ENCODE assay signal across 1 cellular context in genomic region chr11:64234840-64235379, GRCh38.
A peak's percentile ranks its signal among the peaks of the same experiment; 100 is the strongest.
TF ChIP-seq lines count a peak whose summit lies in the region.

No MANE protein-coding gene starts in this region.

TF ChIP-seq in GM12878, 131 proteins besides CTCF, POLR2A, EP300 and RAD21:
- TF ChIP-seq ATF7 (IDR thresholded peaks at IDR 0.05; ENCODE audit: low read depth) (no peak), HSF1 (IDR thresholded peaks at IDR 0.05; ENCODE audit: low read depth, low read length) (no peak), EED (IDR thresholded peaks at IDR 0.05; ENCODE audit: low read depth) (no peak), YY1 (IDR thresholded peaks at IDR 0.05; ENCODE audit: low read depth, low read length) (no peak), DPF2 (IDR thresholded peaks at IDR 0.05) (peak; percentile 48), RB1 (IDR thresholded peaks at IDR 0.05; ENCODE audit: borderline replicate concordance) (0 out of 2 replicates have a peak, but pooled peaks have one; percentile 54), IKZF1 (conservative IDR thresholded peaks at IDR 0.05) (peak; percentile 40), LARP7 (IDR thresholded peaks at IDR 0.05) (peak; percentile 58; the same call in 1 of the 2 replicates), ETV6 (conservative IDR thresholded peaks at IDR 0.05 in 1 of 2, IDR thresholded peaks at IDR 0.05 in 1 of 2; ENCODE audit: borderline replicate concordance in 1 of 2, low read depth in 1 of 2) (no peak), GATAD2B (conservative IDR thresholded peaks at IDR 0.05; ENCODE audit: low read depth) (peak; percentile 62; the same call in 1 of the 2 replicates), ELK1 (IDR thresholded peaks at IDR 0.05; ENCODE audit: low read depth, low read length) (no peak), ZNF687 (IDR thresholded peaks at IDR 0.05) (0 out of 2 replicates have a peak, but pooled peaks have one; percentile 27), ZNF384 (IDR thresholded peaks at IDR 0.05; ENCODE audit: borderline replicate concordance, low read depth, low read length) (no peak), SMARCA5 (IDR thresholded peaks at IDR 0.05) (0 out of 2 replicates have a peak, but pooled peaks have one; percentile 59), MYC (IDR thresholded peaks at IDR 0.05; ENCODE audit: insufficient read depth, insufficient read length, insufficient replicate concordance, low read length, severe bottlenecking) (no peak), MEF2B (IDR thresholded peaks at IDR 0.05; ENCODE audit: partially characterized antibody, poor library complexity, severe bottlenecking) (peak; percentile 73), NFYA (IDR thresholded peaks at IDR 0.05; ENCODE audit: borderline replicate concordance, low read depth, low read length) (no peak), ZNF24 (IDR thresholded peaks at IDR 0.05) (no peak), BACH1 (IDR thresholded peaks at IDR 0.05; ENCODE audit: borderline replicate concordance) (0 out of 2 replicates have a peak, but pooled peaks have one; percentile 55), TAF1 (IDR thresholded peaks at IDR 0.05; ENCODE audit: borderline replicate concordance, low read depth, low read length) (no peak), PAX5 (IDR thresholded peaks at IDR 0.05; ENCODE audit: borderline replicate concordance, low read depth, low read length) (no peak), CBX3 (IDR thresholded peaks at IDR 0.05; ENCODE audit: borderline replicate concordance, low read depth) (no peak), NR2F1 (conservative IDR thresholded peaks at IDR 0.05) (peak; percentile 47), SPI1 (IDR thresholded peaks at IDR 0.05; ENCODE audit: borderline replicate concordance, insufficient read depth, low read depth, low read length) (no peak), BHLHE40 (IDR thresholded peaks at IDR 0.05; ENCODE audit: borderline replicate concordance in 1 of 2, low read depth in 2 of 2, low read length in 1 of 2) (peak in 1 of 2 experiments; percentile 83; a peak in 2 of 4 replicates), NRF1 (conservative IDR thresholded peaks at IDR 0.05; ENCODE audit: low read depth, low read length) (no peak), FOS (IDR thresholded peaks at IDR 0.05; ENCODE audit: borderline replicate concordance, extremely low read depth, insufficient read length) (no peak), RELB (IDR thresholded peaks at IDR 0.05; ENCODE audit: low read depth) (no peak), POLR2AphosphoS2 (IDR thresholded peaks at IDR 0.05; ENCODE audit: low read depth, low read length) (0 out of 2 replicates have a peak, but pooled peaks have one; percentile 12)
- TF ChIP-seq, protein P1, sequence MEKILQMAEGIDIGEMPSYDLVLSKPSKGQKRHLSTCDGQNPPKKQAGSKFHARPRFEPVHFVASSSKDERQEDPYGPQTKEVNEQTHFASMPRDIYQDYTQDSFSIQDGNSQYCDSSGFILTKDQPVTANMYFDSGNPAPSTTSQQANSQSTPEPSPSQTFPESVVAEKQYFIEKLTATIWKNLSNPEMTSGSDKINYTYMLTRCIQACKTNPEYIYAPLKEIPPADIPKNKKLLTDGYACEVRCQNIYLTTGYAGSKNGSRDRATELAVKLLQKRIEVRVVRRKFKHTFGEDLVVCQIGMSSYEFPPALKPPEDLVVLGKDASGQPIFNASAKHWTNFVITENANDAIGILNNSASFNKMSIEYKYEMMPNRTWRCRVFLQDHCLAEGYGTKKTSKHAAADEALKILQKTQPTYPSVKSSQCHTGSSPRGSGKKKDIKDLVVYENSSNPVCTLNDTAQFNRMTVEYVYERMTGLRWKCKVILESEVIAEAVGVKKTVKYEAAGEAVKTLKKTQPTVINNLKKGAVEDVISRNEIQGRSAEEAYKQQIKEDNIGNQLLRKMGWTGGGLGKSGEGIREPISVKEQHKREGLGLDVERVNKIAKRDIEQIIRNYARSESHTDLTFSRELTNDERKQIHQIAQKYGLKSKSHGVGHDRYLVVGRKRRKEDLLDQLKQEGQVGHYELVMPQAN (conservative IDR thresholded peaks at IDR 0.05) = peak; percentile 78
